24 cellular contexts compared by ENCODE assay signal in genomic region chr16:12020007-12020406, GRCh38. TPM values are rescaled to one million over a fixed set of nuclear protein-coding genes. Genes with fewer than 3 reads are reported as not detected.
DNase-seq lines count a peak whose midpoint lies in the region; ATAC-seq, FAIRE-seq and TF ChIP-seq lines count a peak whose summit lies in the region.
"Had no signal": no experiment of that assay in that cellular context is flagged by ENCODE, and none has a peak within 500 bp of the region (broad histone marks: within the 10 kb centered on the region; RNA-seq: fewer than 3 reads in every experiment).

No MANE protein-coding gene starts in this region.

- H3K4me2 ChIP-seq in GM12878 (ENCODE audit: control insufficient read depth, insufficient read depth) (0 out of 2 replicates have a peak overlapping the region, but pooled peaks have one; percentile 9), trophoblast cell (ENCODE audit: low read length) (no peak overlapping the region)

- H4K12ac ChIP-seq in trophoblast cell (ENCODE audit: low read depth, low read length), result no peak overlapping the region

- no peak overlapping the region for H2BK120ac ChIP-seq in trophoblast cell (ENCODE audit: insufficient read depth, low read length, poor library complexity)

- no peaks in the 10 kb centered on the region for H3K27me3 Mint-ChIP-seq in IgD-negative memory B cell
- H3K27me3 Mint-ChIP-seq in stimulated activated memory B cell treated with anti-CD40 and anti-IgM and Interleukin-4, amounts not matched to agents 10 μg/mL and 1 μg/mL and 100 μg/mL, for 72 hours, result no peaks in the 10 kb centered on the region

- ATAC-seq in GM12878, result no peak
- peak; percentile 75 for ATAC-seq in stimulated activated memory B cell treated with anti-CD40 and anti-IgM and Interleukin-4, amounts not matched to agents 10 μg/mL and 1 μg/mL and 100 μg/mL, for 72 hours
- ATAC-seq: PC-3 had no signal

- no peak overlapping the region for H3K18ac ChIP-seq in trophoblast cell (ENCODE audit: low read length)

- peaks cover 2% of the 10 kb centered on the region for H3K79me1 ChIP-seq in trophoblast cell (ENCODE audit: low read length)

- SMC1A ChIA-PET in GM12878 (lab: Charles Lee; ENCODE audit: uncharacterized antibody, unreplicated experiment), result interaction anchor here (1.3 to 1.7 kb wide), 5 partner anchors 8 to 109 kb away, joined by 3 to 6 read pairs (median 4); no protein-coding TSS in a partner anchor

- H3K27ac Mint-ChIP-seq in IgD-negative memory B cell, result peak overlapping the region; percentile 75 to 82 (median 76)
- H3K27ac Mint-ChIP-seq in stimulated activated memory B cell treated with anti-CD40 and anti-IgM and Interleukin-4, amounts not matched to agents 10 μg/mL and 1 μg/mL and 100 μg/mL, for 72 hours, result peak overlapping the region; percentile 37
- H3K27ac Mint-ChIP-seq: HFFc6 had no signal

- no peak overlapping the region for H3K4ac ChIP-seq in trophoblast cell (ENCODE audit: low read depth, low read length)

- no peaks in the 10 kb centered on the region for H3K9me3 ChIP-seq in GM12878 (replicated peaks; ENCODE audit: control insufficient read depth, insufficient read depth, low read length)
- no peaks in the 10 kb centered on the region for H3K9me3 ChIP-seq in trophoblast cell (ENCODE audit: insufficient read depth, low read depth, low read length)

- H3K9me3 Mint-ChIP-seq in IgD-negative memory B cell, result no peaks in the 10 kb centered on the region
- no peaks in the 10 kb centered on the region for H3K9me3 Mint-ChIP-seq in stimulated activated memory B cell treated with anti-CD40 and anti-IgM and Interleukin-4, amounts not matched to agents 10 μg/mL and 1 μg/mL and 100 μg/mL, for 72 hours
- H3K9me3 Mint-ChIP-seq: HFFc6 had no signal

- DNase-seq in GM12864 (ENCODE audit: low read depth), result peak; percentile 27
- no peak for DNase-seq in GM12878 (ENCODE audit: low read depth, low spot score)
- DNase-seq in H4 (ENCODE audit: low spot score), result no peak
- DNase-seq in NCI-H1417 (lab: John Stamatoyannopoulos, UW), result no peak
- DNase-seq in trophoblast cell, result no peak
- no peak for DNase-seq in putamen (ENCODE audit: low spot score)
- DNase-seq: GF-D8, HFFc6, MM.1S, NCI-H1105 treated with DMSO at 0.1 percent for 48 hours, NCI-H1694 treated with DMSO at 0.1 percent for 48 hours, NCI-H2107, NCI-H226, NCI-H524, NCI-H82, PC-3, SIG-M5 had no signal

- no peak overlapping the region for H4K8ac ChIP-seq in trophoblast cell (ENCODE audit: low read depth, low read length)

- H3K4me3 Mint-ChIP-seq in IgD-negative memory B cell, result peak overlapping the region; percentile 23 to 82 (median 63)
- H3K4me3 Mint-ChIP-seq in stimulated activated memory B cell treated with anti-CD40 and anti-IgM and Interleukin-4, amounts not matched to agents 10 μg/mL and 1 μg/mL and 100 μg/mL, for 72 hours, result peak overlapping the region; percentile 36
- H3K4me3 Mint-ChIP-seq: HFFc6 had no signal

- no peak overlapping the region for H4K91ac ChIP-seq in trophoblast cell (ENCODE audit: low read depth, low read length)

- H3K4me3 ChIP-seq in GM12864 (ENCODE audit: low read depth, low read length) (no peak overlapping the region), GM12878 (no peak overlapping the region), trophoblast cell (ENCODE audit: low read depth, low read length) (no peak overlapping the region)

- no peak for TF ChIP-seq RAD21 in GM12878 (IDR thresholded peaks at IDR 0.05; ENCODE audit: insufficient read depth, low read depth, low read length)

- H3K4me1 ChIP-seq in GM12878 (ENCODE audit: control insufficient read depth, insufficient read depth, low read length) (peaks cover 7% of the 10 kb centered on the region; the same call in 1 of the 2 replicates), trophoblast cell (ENCODE audit: control insufficient read depth in 1 of 2, insufficient read depth in 2 of 2, low read length in 2 of 2) (peaks cover 0 to 3% of the 10 kb centered on the region in 2 experiments)

- 31% methylated on average over 5 of the region's 5 CpGs for WGBS in GM12878 (ENCODE audit: insufficient coverage, insufficient replicate concordance, low lambda C conversion rate, missing lambda C conversion rate)
- WGBS in trophoblast cell (ENCODE audit: extremely low coverage, insufficient coverage, insufficient read length), result no CpG with 5 or more reads among the region's 5 CpGs

- H2BK5ac ChIP-seq in trophoblast cell (ENCODE audit: low read depth, low read length, poor library complexity), result no peak overlapping the region

- no peak for FAIRE-seq in GM12878 (lab: Jason Lieb, UNC)
- FAIRE-seq: H54 had no signal

- no peak overlapping the region for H2BK12ac ChIP-seq in trophoblast cell (ENCODE audit: low read length)

- H2AK5ac ChIP-seq in trophoblast cell (ENCODE audit: low read length), result no peak overlapping the region

- peaks cover 2 to 9% of the 10 kb centered on the region in 2 experiments; a peak in 2 of 4 replicates for H3K36me3 ChIP-seq in GM12878 (ENCODE audit: control insufficient read depth in 2 of 2, insufficient read depth in 2 of 2, low read length in 1 of 2)
- H3K36me3 ChIP-seq in trophoblast cell (ENCODE audit: control insufficient read depth in 1 of 2, insufficient read depth in 2 of 2, low read length in 2 of 2), result no peaks in the 10 kb centered on the region

- H3K9ac ChIP-seq in GM12878 (ENCODE audit: control insufficient read depth, insufficient read depth, low read length), result no peak overlapping the region
- no peak overlapping the region for H3K9ac ChIP-seq in trophoblast cell (ENCODE audit: low read length)

- CTCF ChIA-PET in GM12878 (lab: Yijun Ruan, JAX), result interaction anchor here (0.6 to 0.8 kb wide), 4 partner anchors 37 to 434 kb away, joined by 3 read pairs; no protein-coding TSS in a partner anchor

- BruUV-seq in GM12878 (replicated peaks; lab: Mats Ljungman, UMichigan), result no TSS peak

- no peak for TF ChIP-seq EP300 in GM12878 (IDR thresholded peaks at IDR 0.05; ENCODE audit: borderline replicate concordance in 1 of 2, control insufficient read depth in 1 of 2, low read depth in 2 of 2, low read length in 2 of 2)

- no peak overlapping the region for H3K14ac ChIP-seq in trophoblast cell (ENCODE audit: low read length)

- H3K23ac ChIP-seq in trophoblast cell (ENCODE audit: low read length), result no peak overlapping the region

- intact Hi-C loops in GM12878 (cut with micrococcal nuclease; ENCODE audit: unreplicated experiment), result loop anchor here (10.0 kb wide), 1 partner anchor 55 kb away; the partner anchor contains the start of gene TNFRSF17

- POLR2A ChIA-PET in GM12878 (lab: Charles Lee), result interaction anchor here (0.6 kb wide), 1 partner anchor 108 kb away, joined by 4 read pairs; no protein-coding TSS in a partner anchor

- no peak for TF ChIP-seq CTCF in GM12864 (IDR thresholded peaks at IDR 0.05; ENCODE audit: low read depth, low read length, missing control alignments)
- TF ChIP-seq CTCF in GM12878 (IDR thresholded peaks at IDR 0.05 in 2 of 3, conservative IDR thresholded peaks at IDR 0.05 in 1 of 3; ENCODE audit: control insufficient read depth in 2 of 3, extremely low read depth in 1 of 3, insufficient read depth in 1 of 3, low read depth in 3 of 3, low read length in 3 of 3), result no peak

- H3K27me3 ChIP-seq in GM12878 (replicated peaks in 1 of 2; ENCODE audit: control insufficient read depth in 2 of 2, insufficient read depth in 2 of 2, low read length in 1 of 2), result no peaks in the 10 kb centered on the region
- H3K27me3 ChIP-seq in trophoblast cell (ENCODE audit: insufficient read depth, low read length), result no peaks in the 10 kb centered on the region

- no peaks in the 10 kb centered on the region for H4K20me1 ChIP-seq in GM12878 (ENCODE audit: control insufficient read depth, insufficient read depth)

- RAD21 ChIA-PET in GM12878 (lab: Charles Lee; ENCODE audit: unreplicated experiment), result no interaction called here

- H2AFZ ChIP-seq in GM12878 (ENCODE audit: control insufficient read depth, low read depth, low read length) (no peak overlapping the region), trophoblast cell (ENCODE audit: insufficient read depth, low read length, poor library complexity) (no peak overlapping the region)

- H3K4me1 Mint-ChIP-seq in IgD-negative memory B cell, result peaks cover 32 to 38% (median 35%) of the 10 kb centered on the region in 3 donors
- peaks cover 43% of the 10 kb centered on the region for H3K4me1 Mint-ChIP-seq in stimulated activated memory B cell treated with anti-CD40 and anti-IgM and Interleukin-4, amounts not matched to agents 10 μg/mL and 1 μg/mL and 100 μg/mL, for 72 hours

- H3K27ac ChIP-seq in GM12878 (ENCODE audit: control insufficient read depth, insufficient read depth) (no peak overlapping the region), trophoblast cell (ENCODE audit: low read depth, low read length) (no peak overlapping the region)
- H3K27ac ChIP-seq: RWPE1 had no signal

- H3K79me2 ChIP-seq in GM12878 (ENCODE audit: control insufficient read depth, insufficient read depth, low read length), result peaks cover 12% of the 10 kb centered on the region
- H3K79me2 ChIP-seq in trophoblast cell (ENCODE audit: control insufficient read depth, insufficient read depth, low read length, poor library complexity), result no peaks in the 10 kb centered on the region

- peaks cover 8% of the 10 kb centered on the region for H3K36me3 Mint-ChIP-seq in IgD-negative memory B cell
- peaks cover 18% of the 10 kb centered on the region for H3K36me3 Mint-ChIP-seq in stimulated activated memory B cell treated with anti-CD40 and anti-IgM and Interleukin-4, amounts not matched to agents 10 μg/mL and 1 μg/mL and 100 μg/mL, for 72 hours

- in situ Hi-C loops in GM12878 (cut with MboI), result no loop called here

- TF ChIP-seq POLR2A in GM12878 (IDR thresholded peaks at IDR 0.05; ENCODE audit: low read depth, low read length), result no peak

RNA-seq across cellular contexts. Expression of gene SNX29, which starts 43.5 kb away (rescaled TPM):
- 68.3 TPM for polyA plus RNA-seq in IgD-negative memory B cell
- 736 and 739 TPM in 2 replicates for total RNA-seq in GM12878 (2013; cell fraction: nucleolus; rRNA removed)
- 22.0 and 24.2 TPM in 2 replicates for total RNA-seq in GM12878 (2014; rRNA removed)
- 20.3 and 21.5 TPM in 2 replicates for total RNA-seq in GM12878 (2014; rRNA removed; fragmentation: Illumina TruSeq; extraction: Trizol)
- total RNA-seq in GM12878 (2021), result 62.4 and 68.3 TPM in 2 replicates
- polyA plus RNA-seq in GM12878 (2011; ENCODE audit: low read depth), result 12.9 TPM
- 26.7 and 38.7 TPM in 2 replicates for polyA plus RNA-seq in GM12878 (2011; rRNA removed)
- polyA plus RNA-seq in GM12878 (2011; cell fraction: cytosol; rRNA removed), result 32.5 and 36.2 TPM in 2 replicates
- 46.6 and 54.8 TPM in 2 replicates for polyA plus RNA-seq in GM12878 (2011; cell fraction: nucleus; rRNA removed)
- 18.4 and 20.3 TPM in 2 replicates for polyA plus RNA-seq in GM12878 (2012)
- 21.0 and 24.4 TPM in 2 replicates for polyA plus RNA-seq in GM12878 (2014; fragmentation: Illumina TruSeq; extraction: Trizol)
- polyA plus RNA-seq in GM12878 (2014; fragmentation: Nextera tagmentation; extraction: Ambion mirVana), result 10 to 100 TPM in 1 of 2 experiments, 1 to 10 TPM in 1; 6.8 to 44.0 TPM
- 19.3 and 24.1 TPM in 2 replicates for polyA plus RNA-seq in GM12878 (2014; rRNA removed)
- 10 to 100 TPM; 54.6 to 68.3 TPM for polyA plus RNA-seq in GM12878 (2016; fragmentation: Nextera tagmentation; extraction: Ambion mirVana)
- 205 and 208 TPM in 2 replicates for polyA minus RNA-seq in GM12878 (2011; rRNA and poly(A)+ RNA removed)
- polyA minus RNA-seq in GM12878 (2011; cell fraction: cytosol; rRNA and poly(A)+ RNA removed), result 24.7 and 27.9 TPM in 2 replicates
- polyA minus RNA-seq in GM12878 (2011; cell fraction: nucleus; rRNA and poly(A)+ RNA removed), result 148 and 216 TPM in 2 replicates
- total RNA-seq in H4 (2014; rRNA removed; shearing (Covaris generic)), result 3.8 and 4.8 TPM in 2 replicates
- polyA plus RNA-seq in trophoblast cell (2013), result 3.8 and 4.0 TPM in 2 replicates

RNA-seq across cellular contexts. Expression of gene TNFRSF17, which starts 55.0 kb away (rescaled TPM):
- polyA plus RNA-seq in IgD-negative memory B cell (83.0 TPM), GM12878 (2011; rRNA removed) (296 and 352 TPM in 2 replicates), GM12878 (2014; fragmentation: Illumina TruSeq; extraction: Trizol) (132 and 138 TPM in 2 replicates), GM12878 (2014; fragmentation: Nextera tagmentation; extraction: Ambion mirVana) (100 to 1,000 TPM; 453 to 461 TPM), GM12878 (2014; rRNA removed) (107 and 114 TPM in 2 replicates), GM12878 (2016; fragmentation: Nextera tagmentation; extraction: Ambion mirVana) (100 to 1,000 TPM; 209 to 213 TPM)
- total RNA-seq in GM12878 (2013; cell fraction: nucleolus; rRNA removed), result 116 and 120 TPM in 2 replicates
- total RNA-seq in GM12878 (2014; rRNA removed) (149 and 170 TPM in 2 replicates), GM12878 (2014; rRNA removed; fragmentation: Illumina TruSeq; extraction: Trizol) (129 and 130 TPM in 2 replicates), GM12878 (2021) (92.4 and 106 TPM in 2 replicates)
- polyA plus RNA-seq in GM12878 (2011; ENCODE audit: low read depth), result 174 TPM
- polyA plus RNA-seq in GM12878 (2011; cell fraction: cytosol; rRNA removed), result 150 and 165 TPM in 2 replicates
- polyA plus RNA-seq in GM12878 (2011; cell fraction: nucleus; rRNA removed), result 88.9 and 125 TPM in 2 replicates
- 119 and 154 TPM in 2 replicates for polyA plus RNA-seq in GM12878 (2012)
- 183 and 214 TPM in 2 replicates for polyA minus RNA-seq in GM12878 (2011; rRNA and poly(A)+ RNA removed)
- polyA minus RNA-seq in GM12878 (2011; cell fraction: cytosol; rRNA and poly(A)+ RNA removed), result 59.7 and 61.1 TPM in 2 replicates
- 100 and 138 TPM in 2 replicates for polyA minus RNA-seq in GM12878 (2011; cell fraction: nucleus; rRNA and poly(A)+ RNA removed)
- total RNA-seq in H4 (2014; rRNA removed; shearing (Covaris generic)), result not detected in 2 replicates
- polyA plus RNA-seq in trophoblast cell (2013), result not detected in 2 replicates
- total RNA-seq: Daoy; LHCN-M2; PC-3; T-helper 1 cell treated with Interleukin-12 subunit alpha and Interleukin-12 subunit beta and Interleukin-4 antibody, amounts not matched to agents 30 ng/mL and 1 ng/mL, for 36 hours had no signal

Comparison
In these comparisons a context has a peak if more than half of its experiments do, and no peak if none do; other contexts are left out.
1. RNA of gene TNFRSF17, which starts 55.0 kb away (total RNA-seq): 92.4 to 170 TPM in GM12878; not detected in H4; every median in the first group is over 10 times any median in the second.